Comparison of ENCODE assay signal across 17 cellular contexts in the genomic region with DNA sequence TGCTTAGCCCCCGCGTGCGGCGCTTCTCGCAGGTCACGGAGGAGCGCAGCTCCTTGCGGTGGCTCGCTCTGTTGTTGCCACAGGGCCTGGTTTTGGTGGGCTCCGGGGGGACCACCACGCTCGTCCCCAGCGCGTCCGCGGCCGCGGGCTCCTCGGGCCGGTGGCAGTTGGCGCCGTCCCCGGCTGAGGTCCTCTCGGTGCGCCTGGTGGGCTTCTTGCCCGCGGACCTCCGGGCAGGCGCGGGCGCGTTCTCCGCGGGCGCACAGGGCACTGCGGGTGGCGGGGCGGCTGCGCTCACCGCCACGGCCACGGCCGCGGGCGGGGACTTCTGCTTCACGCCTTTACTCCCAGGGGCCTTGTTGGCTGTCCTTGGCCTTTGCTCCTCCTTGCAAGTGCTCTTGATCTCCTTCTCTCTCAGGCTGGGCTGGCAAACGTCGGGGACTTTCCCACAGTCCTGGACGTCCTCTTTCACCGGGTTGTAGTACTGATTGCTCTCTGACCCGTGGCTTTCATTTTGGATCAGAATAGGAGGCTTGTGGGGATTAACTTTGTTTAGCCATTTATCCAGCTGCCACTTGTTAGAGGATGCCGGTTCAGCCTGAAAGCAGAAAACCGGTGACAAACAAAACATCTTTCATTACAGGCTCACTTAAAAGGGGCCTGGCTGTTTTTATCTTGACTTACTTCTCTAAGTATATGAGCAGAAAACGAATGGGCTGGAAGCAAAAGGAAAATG.
DNase-seq lines count a peak whose midpoint lies in the region; ATAC-seq and TF ChIP-seq lines count a peak whose summit lies in the region.
"Had no signal": no experiment of that assay in that cellular context is flagged by ENCODE, and none has a peak within 500 bp of the region (broad histone marks: within the 10 kb centered on the region; RNA-seq: fewer than 3 reads in every experiment).

No MANE protein-coding gene starts in this region.

- no peak overlapping the region for H3K4me3 Mint-ChIP-seq in stimulated activated naive CD8-positive, alpha-beta T cell treated with anti-CD3 and anti-CD28 coated beads, Interleukin-15, amount 100 ng/mL, for 72 hours
- peak overlapping the region in 1 of 8 donors; percentile 39 for H3K4me3 Mint-ChIP-seq in naive B cell
- no peak overlapping the region for H3K4me3 Mint-ChIP-seq in stimulated activated effector memory CD8-positive, alpha-beta T cell treated with anti-CD3 and anti-CD28 coated beads, Interleukin-12 subunit alpha, Interleukin-12 subunit beta, amount 100 ng/mL, for 72 hours
- H3K4me3 Mint-ChIP-seq: B cell, CD14-positive monocyte, IgD-negative memory B cell had no signal

- no peaks in the 10 kb centered on the region for H3K9me3 Mint-ChIP-seq in stimulated activated naive CD8-positive, alpha-beta T cell treated with anti-CD3 and anti-CD28 coated beads, Interleukin-15, amount 100 ng/mL, for 72 hours
- H3K9me3 Mint-ChIP-seq in naive B cell: no peaks in the 10 kb centered on the region
- H3K9me3 Mint-ChIP-seq in stimulated activated effector memory CD8-positive, alpha-beta T cell treated with anti-CD3 and anti-CD28 coated beads, Interleukin-12 subunit alpha, Interleukin-12 subunit beta, amount 100 ng/mL, for 72 hours: no peaks in the 10 kb centered on the region
- H3K9me3 Mint-ChIP-seq: IgD-negative memory B cell had no signal

- no peak overlapping the region for H3K4me3 ChIP-seq in tibial nerve
- H3K4me3 ChIP-seq: A549 had no signal

- no peaks in the 10 kb centered on the region for H3K27me3 Mint-ChIP-seq in stimulated activated naive CD8-positive, alpha-beta T cell treated with anti-CD3 and anti-CD28 coated beads, Interleukin-15, amount 100 ng/mL, for 72 hours
- no peaks in the 10 kb centered on the region for H3K27me3 Mint-ChIP-seq in naive B cell
- H3K27me3 Mint-ChIP-seq: B cell, IgD-negative memory B cell had no signal

- no peaks in the 10 kb centered on the region for H3K27me3 ChIP-seq in tibial nerve

- 71 to 82% methylated on average over 14 to 38 of the region's 54 CpGs for WGBS in tibial nerve, 2 donors

- no peak for TF ChIP-seq CTCF in tibial nerve (IDR thresholded peaks at IDR 0.05)

- peaks cover 0 to 8% (median 0%) of the 10 kb centered on the region in 3 donors for H3K36me3 ChIP-seq in tibial nerve

- no peak for TF ChIP-seq POLR2A in tibial nerve (IDR thresholded peaks at IDR 0.05)

- DNase-seq in stimulated activated naive CD8-positive, alpha-beta T cell treated with anti-CD3 and anti-CD28 coated beads, Interleukin-15, amount 100 ng/mL, for 72 hours: no peak
- no peak for DNase-seq in stimulated activated naive CD8-positive, alpha-beta T cell treated with anti-CD3 and anti-CD28 coated beads, Interleukin-15, Interleukin-2, amounts not matched to agents 100 U/mL and 50 U/mL, for 24 hours
- DNase-seq in naive B cell (no peak), NCI-H187 (lab: John Stamatoyannopoulos, UW) (no peak), tibial nerve (ENCODE audit: low spot score in 2 of 2) (no peak)
- DNase-seq in stimulated activated effector memory CD8-positive, alpha-beta T cell treated with anti-CD3 and anti-CD28 coated beads, Interleukin-12 subunit alpha, Interleukin-12 subunit beta, amount 100 ng/mL, for 72 hours (ENCODE audit: low spot score in 2 of 2): no peak
- DNase-seq: NCI-H1105 treated with DMSO at 0.1 percent for 48 hours, NCI-H1694, NCI-H2081 treated with DMSO at 0.1 percent for 48 hours, NCI-H69 had no signal

- H3K4me1 Mint-ChIP-seq in stimulated activated naive CD8-positive, alpha-beta T cell treated with anti-CD3 and anti-CD28 coated beads, Interleukin-15, amount 100 ng/mL, for 72 hours: no peaks in the 10 kb centered on the region
- H3K4me1 Mint-ChIP-seq in naive B cell: peaks cover 0 to 21% (median 12%) of the 10 kb centered on the region in 3 donors
- H3K4me1 Mint-ChIP-seq in stimulated activated effector memory CD8-positive, alpha-beta T cell treated with anti-CD3 and anti-CD28 coated beads, Interleukin-12 subunit alpha, Interleukin-12 subunit beta, amount 100 ng/mL, for 72 hours: no peaks in the 10 kb centered on the region
- H3K4me1 Mint-ChIP-seq: B cell, CD14-positive monocyte had no signal

- no peak overlapping the region for H3K27ac ChIP-seq in tibial nerve
- H3K27ac ChIP-seq: A549 had no signal

- ATAC-seq in stimulated activated naive CD8-positive, alpha-beta T cell treated with anti-CD3 and anti-CD28 coated beads, Interleukin-15, amount 100 ng/mL, for 72 hours: peak; percentile 60
- ATAC-seq in stimulated activated naive CD8-positive, alpha-beta T cell treated with anti-CD3 and anti-CD28 coated beads, Interleukin-15, Interleukin-2, amounts not matched to agents 100 U/mL and 50 U/mL, for 24 hours: no peak
- ATAC-seq in naive B cell (ENCODE audit: low read depth in 2 of 2) (no peak), GM21360 (IDR thresholded peaks at IDR 0.05; ENCODE audit: unreplicated experiment) (no peak)
- ATAC-seq in stimulated activated effector memory CD8-positive, alpha-beta T cell treated with anti-CD3 and anti-CD28 coated beads, Interleukin-12 subunit alpha, Interleukin-12 subunit beta, amount 100 ng/mL, for 72 hours: peak; percentile 12
- ATAC-seq: A549, Panc1, SK-N-SH treated with all-trans-retinoic acid at 6 μM for 48 hours had no signal

- H3K4me1 ChIP-seq in tibial nerve: no peaks in the 10 kb centered on the region
- H3K4me1 ChIP-seq: A549 had no signal

- no peak for TF ChIP-seq EP300 in tibial nerve (IDR thresholded peaks at IDR 0.05)

- H3K27ac Mint-ChIP-seq in stimulated activated naive CD8-positive, alpha-beta T cell treated with anti-CD3 and anti-CD28 coated beads, Interleukin-15, amount 100 ng/mL, for 72 hours: peak overlapping the region in 1 of 2 donors; percentile 77
- H3K27ac Mint-ChIP-seq in naive B cell: peak overlapping the region in 5 of 6 donors; percentile 40 to 89 (median 75)
- H3K27ac Mint-ChIP-seq in stimulated activated effector memory CD8-positive, alpha-beta T cell treated with anti-CD3 and anti-CD28 coated beads, Interleukin-12 subunit alpha, Interleukin-12 subunit beta, amount 100 ng/mL, for 72 hours: no peak overlapping the region
- H3K27ac Mint-ChIP-seq: B cell had no signal

- no peaks in the 10 kb centered on the region for H3K9me3 ChIP-seq in tibial nerve
- H3K9me3 ChIP-seq: A549 had no signal

- H3K36me3 Mint-ChIP-seq in naive B cell: peaks cover 30 to 44% of the 10 kb centered on the region in 2 donors
- H3K36me3 Mint-ChIP-seq in stimulated activated effector memory CD8-positive, alpha-beta T cell treated with anti-CD3 and anti-CD28 coated beads, Interleukin-12 subunit alpha, Interleukin-12 subunit beta, amount 100 ng/mL, for 72 hours: no peaks in the 10 kb centered on the region

Comparison
In these comparisons a context has a peak if more than half of its experiments do, and no peak if none do; other contexts are left out.
1. ATAC-seq: peak in stimulated activated naive CD8-positive, alpha-beta T cell treated with anti-CD3 and anti-CD28 coated beads, Interleukin-15, amount 100 ng/mL, for 72 hours (single experiment) and stimulated activated effector memory CD8-positive, alpha-beta T cell treated with anti-CD3 and anti-CD28 coated beads, Interleukin-12 subunit alpha, Interleukin-12 subunit beta, amount 100 ng/mL, for 72 hours (single experiment); none in stimulated activated naive CD8-positive, alpha-beta T cell treated with anti-CD3 and anti-CD28 coated beads, Interleukin-15, Interleukin-2, amounts not matched to agents 100 U/mL and 50 U/mL, for 24 hours (single experiment), naive B cell (0 of 2) and GM21360 (single experiment).